8 cellular contexts compared by ENCODE assay signal in the genomic region with DNA sequence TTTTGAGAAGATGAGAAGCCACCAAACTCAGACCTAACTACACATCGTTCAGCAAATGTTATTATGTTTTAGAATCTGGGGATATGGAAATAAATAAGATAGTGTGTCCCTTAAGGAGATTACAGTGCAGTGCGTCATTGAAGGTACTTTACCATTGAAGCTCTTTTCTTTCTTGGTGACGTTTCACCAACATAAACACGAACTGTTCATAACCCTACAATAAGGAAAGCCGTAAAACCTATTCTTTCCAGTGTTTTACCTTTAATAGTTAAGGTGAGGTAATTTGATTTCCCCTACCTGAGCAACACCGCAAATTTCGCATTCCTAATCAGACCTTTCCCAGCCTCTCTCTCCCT. TPM values are rescaled to one million over a fixed set of nuclear protein-coding genes. Genes with fewer than 3 reads are reported as not detected.
A peak's percentile ranks its signal among the peaks of the same experiment; 100 is the strongest.
DNase-seq lines count a peak whose midpoint lies in the region; ATAC-seq and TF ChIP-seq lines count a peak whose summit lies in the region.

No MANE protein-coding gene starts in this region.

- TF ChIP-seq CTCF in right atrium auricular region (IDR thresholded peaks at IDR 0.05), result no peak
- TF ChIP-seq CTCF in VCaP (conservative IDR thresholded peaks at IDR 0.05), result peak; percentile 29

- H3K4me3 ChIP-seq in right atrium auricular region, result peak overlapping the region; percentile 59 to 81
- H3K4me3 ChIP-seq in iPS-15b (ENCODE audit: low read depth, low read length), result peak overlapping the region; percentile 91
- H3K4me3 ChIP-seq in subcutaneous abdominal adipose tissue (ENCODE audit: low read depth in 1 of 5, low read length in 5 of 5), result peak overlapping the region; percentile 95 to 100 (median 98)

- H3K27me3 ChIP-seq in right atrium auricular region (no peaks in the 10 kb centered on the region), iPS-15b (ENCODE audit: control insufficient read depth, insufficient read depth, low read length) (no peaks in the 10 kb centered on the region), subcutaneous abdominal adipose tissue (ENCODE audit: control insufficient read depth in 5 of 5, insufficient read depth in 4 of 5, low read length in 5 of 5) (no peaks in the 10 kb centered on the region)

- H3K27ac ChIP-seq in right atrium auricular region, result peak overlapping the region; percentile 86 to 88
- peak overlapping the region; percentile 75 for H3K27ac ChIP-seq in VCaP
- peak overlapping the region; percentile 94 for H3K27ac ChIP-seq in subcutaneous abdominal adipose tissue (ENCODE audit: low read depth, low read length)

- peaks cover 19% of the 10 kb centered on the region for H3K36me3 ChIP-seq in right atrium auricular region
- no peaks in the 10 kb centered on the region for H3K36me3 ChIP-seq in iPS-15b (ENCODE audit: control insufficient read depth, insufficient read depth, low read length)
- peaks cover 2 to 18% (median 15%) of the 10 kb centered on the region in 5 donors for H3K36me3 ChIP-seq in subcutaneous abdominal adipose tissue (ENCODE audit: control insufficient read depth in 5 of 5, insufficient read depth in 5 of 5, low read length in 5 of 5)

- ATAC-seq in Right ventricle myocardium inferior, result no peak

- H3K4me1 ChIP-seq in right atrium auricular region (peaks cover 0 to 11% of the 10 kb centered on the region in 2 donors), iPS-15b (ENCODE audit: control insufficient read depth, insufficient read depth, low read length) (peaks cover 2% of the 10 kb centered on the region), subcutaneous abdominal adipose tissue (ENCODE audit: control insufficient read depth in 5 of 5, insufficient read depth in 5 of 5, low read length in 5 of 5) (peaks cover 3 to 22% (median 10%) of the 10 kb centered on the region in 5 donors)

- H3K9ac ChIP-seq in iPS-15b (ENCODE audit: low read depth, low read length), result peak overlapping the region; percentile 91
- peak overlapping the region; percentile 86 to 99 (median 99) for H3K9ac ChIP-seq in subcutaneous abdominal adipose tissue (ENCODE audit: low read length in 5 of 5)

- intact Hi-C loops in Right ventricle myocardium inferior (cut with DNase I), result no loop called here

- H3K9me3 ChIP-seq in right atrium auricular region, result no peaks in the 10 kb centered on the region
- H3K9me3 ChIP-seq in iPS-15b (ENCODE audit: control insufficient read depth, insufficient read depth, low read length), result no peaks in the 10 kb centered on the region
- no peaks in the 10 kb centered on the region for H3K9me3 ChIP-seq in subcutaneous abdominal adipose tissue (ENCODE audit: control insufficient read depth in 5 of 5, low read length in 5 of 5)

- DNase-seq in right atrium auricular region (ENCODE audit: low spot score) (no peak), Right ventricle myocardium inferior (ENCODE audit: missing footprints) (no peak), epidermal melanocyte (ENCODE audit: insufficient read length, low spot score) (no peak), CD1c-positive myeloid dendritic cell (ENCODE audit: extremely low spot score) (no peak), AG08395 (ENCODE audit: low spot score) (no peak)

RNA-seq across cellular contexts. Expression of a gene that starts 0.8 kb away (rescaled TPM):
- total RNA-seq in right atrium auricular region (10 to 100 TPM; 12.5 to 17.8 TPM), Right ventricle myocardium inferior (12.5 TPM)
